ENCODE assay signal across 9 cellular contexts in the genomic region with DNA sequence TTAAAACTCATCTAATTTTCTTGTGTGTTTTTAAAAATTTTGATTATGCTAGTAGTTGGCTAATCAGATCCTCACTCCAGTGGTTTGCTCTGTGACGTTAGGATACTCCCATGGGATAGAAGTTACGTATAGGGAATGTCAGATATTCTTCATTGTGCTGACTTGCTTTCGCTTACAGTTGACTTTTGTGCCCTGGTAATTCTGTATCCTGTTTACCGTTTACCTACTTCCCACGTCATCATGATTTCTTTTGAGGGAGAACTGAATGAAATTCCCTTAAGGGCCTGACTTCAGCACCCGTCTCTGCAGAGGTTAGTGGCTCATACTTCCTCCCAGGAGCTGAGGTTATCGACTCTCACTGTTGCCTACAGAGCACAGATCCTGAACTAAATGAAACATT. TPM values are rescaled to one million over a fixed set of nuclear protein-coding genes. Genes with fewer than 3 reads are reported as not detected.
A peak's percentile ranks its signal among the peaks of the same experiment; 100 is the strongest.
DNase-seq lines count a peak whose midpoint lies in the region; ATAC-seq and TF ChIP-seq lines count a peak whose summit lies in the region.
"Had no signal": no experiment of that assay in that cellular context is flagged by ENCODE, and none has a peak within 500 bp of the region (broad histone marks: within the 10 kb centered on the region; RNA-seq: fewer than 3 reads in every experiment).

No MANE protein-coding gene starts in this region.

- H4K91ac ChIP-seq in neuronal stem cell (ENCODE audit: low read depth, low read length, poor library complexity): no peak overlapping the region

- POLR2A ChIA-PET in Caco-2 (lab: Charles Lee): no interaction called here
- POLR2A ChIA-PET in OCI-LY7 (lab: Charles Lee): interaction anchor here (0.5 to 2.9 kb wide), 3 partner anchors 17 to 520 kb away, joined by 3 to 14 read pairs (median 3); no protein-coding TSS in a partner anchor

- CTCF ChIA-PET in Caco-2 (lab: Charles Lee): no interaction called here
- CTCF ChIA-PET in OCI-LY7 (lab: Charles Lee; ENCODE audit: unreplicated experiment): no interaction called here

- no peak overlapping the region for H4K8ac ChIP-seq in neuronal stem cell (ENCODE audit: low read depth, low read length)

- peaks cover 26% of the 10 kb centered on the region for H4K20me1 ChIP-seq in OCI-LY7 (ENCODE audit: insufficient read depth, low read length)

- intact Hi-C loops in Caco-2 (cut with micrococcal nuclease; ENCODE audit: unreplicated experiment): no loop called here
- intact Hi-C loops in OCI-LY7 (cut with micrococcal nuclease; ENCODE audit: unreplicated experiment): loop anchor here (5.0 kb wide), 3 partner anchors 333 to 1067 kb away; a partner anchor contains a TSS

- ATAC-seq in HG02885 (IDR thresholded peaks at IDR 0.05; ENCODE audit: poor library complexity, unreplicated experiment): no peak

- H3K4me1 Mint-ChIP-seq in Caco-2 (ENCODE audit: low read depth, unreplicated experiment): peaks cover 10% of the 10 kb centered on the region
- peaks cover 53% of the 10 kb centered on the region for H3K4me1 Mint-ChIP-seq in osteocyte (ENCODE audit: unreplicated experiment)

- H3K27ac Mint-ChIP-seq in Caco-2 (ENCODE audit: unreplicated experiment) (no peak overlapping the region), osteocyte (ENCODE audit: unreplicated experiment) (peak overlapping the region; percentile 98)

- H3K9me3 Mint-ChIP-seq in Caco-2 (ENCODE audit: unreplicated experiment) (no peaks in the 10 kb centered on the region), osteocyte (ENCODE audit: unreplicated experiment) (no peaks in the 10 kb centered on the region)

- H3K14ac ChIP-seq in neuronal stem cell (ENCODE audit: low read length): no peak overlapping the region

- H3K4me2 ChIP-seq in OCI-LY7 (ENCODE audit: low read length) (peak overlapping the region; percentile 86), neuronal stem cell (ENCODE audit: insufficient read depth, low read length, poor library complexity, severe bottlenecking) (no peak overlapping the region)

- H3K79me1 ChIP-seq in neuronal stem cell (ENCODE audit: low read depth, low read length): peaks cover 8% of the 10 kb centered on the region

- no peak overlapping the region for H3K18ac ChIP-seq in neuronal stem cell (ENCODE audit: low read length)

- H2BK15ac ChIP-seq in neuronal stem cell (ENCODE audit: low read length): no peak overlapping the region

- BruUV-seq in Caco-2 (replicated peaks; lab: Mats Ljungman, UMichigan) (no TSS peak), OCI-LY7 (replicated peaks; lab: Mats Ljungman, UMichigan) (no TSS peak)

- no peak overlapping the region for H3K4me3 ChIP-seq in Caco-2 (ENCODE audit: low read depth, low read length)
- peak overlapping the region; percentile 90 for H3K4me3 ChIP-seq in OCI-LY7 (ENCODE audit: low read depth, low read length, poor library complexity, severe bottlenecking)
- H3K4me3 ChIP-seq in epithelial cell of proximal tubule (ENCODE audit: low read depth, low read length): peak overlapping the region; percentile 86
- H3K4me3 ChIP-seq in neuronal stem cell (ENCODE audit: low read length in 2 of 2): peak overlapping the region in 1 of 2 donors; percentile 74

- WGBS in neuronal stem cell (ENCODE audit: extremely low coverage in 2 of 2, insufficient read length in 2 of 2, insufficient replicate concordance in 1 of 2), 2 donors: no CpG with 5 or more reads among the region's 7 CpGs

- no peak overlapping the region for H2AFZ ChIP-seq in OCI-LY7 (ENCODE audit: low read length)
- H2AFZ ChIP-seq in neuronal stem cell (ENCODE audit: low read length): no peak overlapping the region

- no peak for TF ChIP-seq CTCF in Caco-2 (IDR thresholded peaks at IDR 0.05; ENCODE audit: insufficient read depth in 1 of 2, low read depth in 1 of 2, low read length in 1 of 2, severe bottlenecking in 1 of 2, unreplicated experiment in 1 of 2)
- no peak for TF ChIP-seq CTCF in OCI-LY7 (conservative IDR thresholded peaks at IDR 0.05; ENCODE audit: low read length)
- TF ChIP-seq CTCF in epithelial cell of proximal tubule (conservative IDR thresholded peaks at IDR 0.05; ENCODE audit: low read depth, low read length): no peak
- TF ChIP-seq CTCF in osteocyte (IDR thresholded peaks at IDR 0.05): no peak

- no peaks in the 10 kb centered on the region for H3K9me2 ChIP-seq in OCI-LY7 (ENCODE audit: insufficient read depth, low read length)

- no peak overlapping the region for H3K9ac ChIP-seq in neuronal stem cell (ENCODE audit: low read depth, low read length, poor library complexity)

- no peak overlapping the region for H3K4ac ChIP-seq in neuronal stem cell (ENCODE audit: low read length)

- H2AK5ac ChIP-seq in neuronal stem cell (ENCODE audit: low read depth, low read length): no peak overlapping the region

- H2BK5ac ChIP-seq in neuronal stem cell (ENCODE audit: low read length): no peak overlapping the region

- no peaks in the 10 kb centered on the region for H3K27me3 Mint-ChIP-seq in Caco-2 (ENCODE audit: insufficient read depth, unreplicated experiment)
- H3K27me3 Mint-ChIP-seq in osteocyte (ENCODE audit: unreplicated experiment): no peaks in the 10 kb centered on the region

- H3K23ac ChIP-seq in neuronal stem cell (ENCODE audit: low read depth, low read length, poor library complexity): no peak overlapping the region

- H3K79me2 ChIP-seq in OCI-LY7 (ENCODE audit: insufficient read depth, low read depth, low read length): peaks cover 55% of the 10 kb centered on the region

- H3K4me1 ChIP-seq in Caco-2: peaks cover 15% of the 10 kb centered on the region
- H3K4me1 ChIP-seq in OCI-LY7 (ENCODE audit: insufficient read depth, low read length, poor library complexity, severe bottlenecking): peaks cover 38% of the 10 kb centered on the region
- H3K4me1 ChIP-seq in neuronal stem cell (ENCODE audit: control insufficient read depth in 2 of 2, insufficient read depth in 1 of 2, low read depth in 1 of 2, low read length in 2 of 2): peaks cover 1 to 27% of the 10 kb centered on the region in 2 donors

- H3K36me3 Mint-ChIP-seq in Caco-2 (ENCODE audit: insufficient read depth, unreplicated experiment) (peaks cover 50% of the 10 kb centered on the region), osteocyte (ENCODE audit: unreplicated experiment) (peaks cover 26% of the 10 kb centered on the region)

- H3K36me3 ChIP-seq in Caco-2 (ENCODE audit: control insufficient read depth, insufficient read depth, low read length) (peaks cover 2% of the 10 kb centered on the region), OCI-LY7 (ENCODE audit: insufficient read depth, low read length) (peaks cover 61% of the 10 kb centered on the region), neuronal stem cell (replicated peaks in 1 of 2; ENCODE audit: control insufficient read depth in 2 of 2, insufficient read depth in 2 of 2, low read length in 2 of 2) (peaks cover 16 to 52% of the 10 kb centered on the region in 2 donors)

- H3K27ac ChIP-seq in OCI-LY7 (ENCODE audit: low read depth, low read length, poor library complexity, severe bottlenecking) (no peak overlapping the region), neuronal stem cell (replicated peaks; ENCODE audit: low read length) (no peak overlapping the region)

- no peak overlapping the region for H2BK12ac ChIP-seq in neuronal stem cell (ENCODE audit: low read length)

- no peak overlapping the region for H2BK120ac ChIP-seq in neuronal stem cell (ENCODE audit: low read depth, low read length)

- H3K4me3 Mint-ChIP-seq in Caco-2 (ENCODE audit: unreplicated experiment): peak overlapping the region; percentile 93
- peak overlapping the region; percentile 94 for H3K4me3 Mint-ChIP-seq in osteocyte (ENCODE audit: unreplicated experiment)

- no peaks in the 10 kb centered on the region for H3K27me3 ChIP-seq in Caco-2 (replicated peaks; ENCODE audit: control insufficient read depth, insufficient read depth, low read length)
- H3K27me3 ChIP-seq in neuronal stem cell (ENCODE audit: control insufficient read depth in 3 of 3, insufficient read depth in 3 of 3, low read depth in 1 of 3, low read length in 3 of 3): no peaks in the 10 kb centered on the region

- H3K9me3 ChIP-seq in Caco-2 (peaks cover 4% of the 10 kb centered on the region; the same call in 1 of the 2 replicates), OCI-LY7 (ENCODE audit: low read length) (peaks cover 22% of the 10 kb centered on the region; the same call in 1 of the 2 replicates), neuronal stem cell (replicated peaks in 1 of 2; ENCODE audit: control insufficient read depth in 2 of 2, insufficient read depth in 1 of 2, low read depth in 1 of 2, low read length in 2 of 2) (peaks cover 0 to 18% of the 10 kb centered on the region in 2 donors)

- DNase-seq in Caco-2 (no peak), OCI-LY7 (ENCODE audit: low spot score) (no peak), epithelial cell of proximal tubule (ENCODE audit: low read depth) (no peak), osteocyte (ENCODE audit: extremely low spot score, unreplicated experiment) (no peak), neuronal stem cell (ENCODE audit: low spot score) (no peak), LoVo (ENCODE audit: low spot score) (no peak)
- no peak for DNase-seq in activated CD4-positive, alpha-beta T cell treated with anti-CD3 and anti-CD28 coated beads, Interleukin-2, amount 50 U/mL, for 4 hours
- DNase-seq: activated CD4-positive, CD25-positive, alpha-beta regulatory T cell had no signal

RNA-seq across cellular contexts. Expression of a gene that starts 2.6 kb away (rescaled TPM):
- total RNA-seq in Caco-2 (2022) (160 and 170 TPM in 2 replicates), OCI-LY7 (2022) (332 and 359 TPM in 2 replicates), epithelial cell of proximal tubule (131 and 157 TPM in 2 replicates), osteocyte (308 and 326 TPM in 2 replicates)
- 158 and 228 TPM in 2 replicates for total RNA-seq in OCI-LY7 (2014; rRNA removed; shearing (Covaris generic))
- polyA plus RNA-seq in neuronal stem cell (2013, experiment 1 of 2): 90.5 TPM
- 93.4 TPM for polyA plus RNA-seq in neuronal stem cell (2013, experiment 2 of 2)

RNA-seq across cellular contexts. Expression of a gene that starts 57.5 kb away (rescaled TPM):
- 18.7 and 21.8 TPM in 2 replicates for total RNA-seq in Caco-2 (2022)
- 31.7 and 34.4 TPM in 2 replicates for total RNA-seq in OCI-LY7 (2014; rRNA removed; shearing (Covaris generic))
- total RNA-seq in OCI-LY7 (2022): 43.5 and 59.2 TPM in 2 replicates
- total RNA-seq in epithelial cell of proximal tubule: 20.2 and 23.4 TPM in 2 replicates
- total RNA-seq in osteocyte: 74.5 and 78.1 TPM in 2 replicates
- polyA plus RNA-seq in neuronal stem cell (2013, experiment 1 of 2): 16.5 TPM
- polyA plus RNA-seq in neuronal stem cell (2013, experiment 2 of 2): 15.9 TPM
